In genomic region chr9:97620063-97620462, GRCh38 we compare ENCODE assay signal across 3 cellular contexts.
TF ChIP-seq lines count a peak whose summit lies in the region.

No MANE protein-coding gene starts in this region.

TF ChIP-seq in HEK293, 187 proteins besides CTCF, POLR2A, EP300 and RAD21:
- peak; percentile 37 for TF ChIP-seq SETDB1 (IDR thresholded peaks at IDR 0.05; ENCODE audit: insufficient read length, low read length)
TF ChIP-seq in HEK293: peak in this region for 1; not testable (repeated sequence) for 186.

TF ChIP-seq in K562, 482 proteins besides CTCF, POLR2A, EP300 and RAD21:
- TF ChIP-seq TRIM24 (IDR thresholded peaks at IDR 0.05), result 0 out of 4 replicates have a peak, but pooled peaks of 1 of the 2 experiments have one; percentile 13
- peak; percentile 98 for TF ChIP-seq ZNF431 (CRISPR knock-in tag; IDR thresholded peaks at IDR 0.05)
TF ChIP-seq in K562: peak in this region for 2; not testable (repeated sequence) for 480.

TF ChIP-seq in HepG2, 621 proteins besides CTCF, POLR2A, EP300 and RAD21:
- TF ChIP-seq ZNF431 (CRISPR knock-in tag; IDR thresholded peaks at IDR 0.05; ENCODE audit: borderline replicate concordance, low read depth), result peak; percentile 93
